ENCODE assay signal across 1 cellular context in genomic region chr14:67938046-67938445, GRCh38.
TF ChIP-seq lines count a peak whose summit lies in the region.

No MANE protein-coding gene starts in this region.

TF ChIP-seq in SK-N-SH, 30 proteins besides CTCF, POLR2A, EP300 and RAD21 (continued from another document):
- TF ChIP-seq RXRA (IDR thresholded peaks at IDR 0.05; ENCODE audit: borderline replicate concordance, low read depth) (no peak), POLR2AphosphoS5 (IDR thresholded peaks at IDR 0.05; ENCODE audit: low read depth, low read length) (no peak)
